Comparison of ENCODE assay signal across 19 cellular contexts in genomic region chr15:58465070-58465469, GRCh38. TPM values are rescaled to one million over a fixed set of nuclear protein-coding genes. Genes with fewer than 3 reads are reported as not detected.
DNase-seq lines count a peak whose midpoint lies in the region; ATAC-seq and TF ChIP-seq lines count a peak whose summit lies in the region.
"Had no signal": no experiment of that assay in that cellular context is flagged by ENCODE, and none has a peak within 500 bp of the region (broad histone marks: within the 10 kb centered on the region; RNA-seq: fewer than 3 reads in every experiment).

No MANE protein-coding gene starts in this region.

- peaks cover 90% of the 10 kb centered on the region for H3K4me1 Mint-ChIP-seq in stimulated activated naive CD8-positive, alpha-beta T cell treated with anti-CD3 and anti-CD28 coated beads, Interleukin-15, Interleukin-2, amounts not matched to agents 100 ng/mL and 50 ng/mL, for 24 hours (ENCODE audit: low read depth)
- peaks cover 94% of the 10 kb centered on the region for H3K4me1 Mint-ChIP-seq in stimulated activated naive CD8-positive, alpha-beta T cell treated with anti-CD3 and anti-CD28 coated beads, Interleukin-15, amount 100 ng/mL, for 72 hours

- TF ChIP-seq POLR2A in thyroid gland (IDR thresholded peaks at IDR 0.05): no peak

- H3K36me3 ChIP-seq in OCI-LY1 (ENCODE audit: insufficient read depth, low read length): no peaks in the 10 kb centered on the region
- H3K36me3 ChIP-seq in liver (ENCODE audit: control insufficient read depth in 4 of 4, insufficient read depth in 3 of 4, low read depth in 1 of 4, low read length in 3 of 4): no peaks in the 10 kb centered on the region
- no peaks in the 10 kb centered on the region for H3K36me3 ChIP-seq in thyroid gland
- H3K36me3 ChIP-seq: Peyer's patch, SJCRH30 had no signal

- DNase-seq in stimulated activated naive CD8-positive, alpha-beta T cell treated with anti-CD3 and anti-CD28 coated beads, Interleukin-15, amount 100 ng/mL, for 72 hours: no peak
- no peak for DNase-seq in thyroid gland
- DNase-seq in activated gamma-delta T cell treated with Interleukin-2 at 50 U/mL for 16 hours: no peak
- no peak for DNase-seq in GM10266 (ENCODE audit: extremely low spot score)
- no peak for DNase-seq in NCI-H226
- DNase-seq: NCI-H1092; NCI-H1436 treated with DMSO at 0.1 percent for 48 hours; NCI-H2029; NCI-H2227 treated with DMSO at 0.1 percent for 48 hours; NCI-H510A treated with DMSO at 0.1 percent for 48 hours; NCI-H748 treated with DMSO at 0.1 percent for 48 hours; NK-92 treated with Interleukin-12 subunit alpha and Interleukin-12 subunit beta, amount 100 ng/mL, for 24 hours; Peyer's patch; SJCRH30 had no signal

- H3K4me2 ChIP-seq in OCI-LY1 (ENCODE audit: low read length): no peak overlapping the region

- intact Hi-C loops in thyroid gland (cut with DNase I): no loop called here

- H2AFZ ChIP-seq in OCI-LY1 (ENCODE audit: low read length): no peak overlapping the region

- no peaks in the 10 kb centered on the region for H3F3A ChIP-seq in OCI-LY1 (ENCODE audit: insufficient read depth, low read length)

- H3K9me3 ChIP-seq in OCI-LY1 (ENCODE audit: low read length) (no peaks in the 10 kb centered on the region), liver (ENCODE audit: control insufficient read depth in 4 of 4, low read length in 3 of 4) (no peaks in the 10 kb centered on the region), thyroid gland (no peaks in the 10 kb centered on the region)
- H3K9me3 ChIP-seq: Peyer's patch, SJCRH30 had no signal

- no peak for TF ChIP-seq CTCF in OCI-LY1 (IDR thresholded peaks at IDR 0.05; ENCODE audit: low read length)
- no peak for TF ChIP-seq CTCF in liver (IDR thresholded peaks at IDR 0.05; ENCODE audit: low read depth, low read length, missing input control)
- TF ChIP-seq CTCF in thyroid gland (IDR thresholded peaks at IDR 0.05): no peak
- TF ChIP-seq CTCF in GM10266 (IDR thresholded peaks at IDR 0.05; ENCODE audit: control insufficient read depth, insufficient read depth, low read depth, missing control alignments): no peak

- H3K4me1 ChIP-seq in OCI-LY1 (ENCODE audit: insufficient read depth, low read length, severe bottlenecking): peaks cover 100% of the 10 kb centered on the region
- H3K4me1 ChIP-seq in liver (ENCODE audit: control insufficient read depth in 4 of 4, insufficient read depth in 4 of 4, low read length in 3 of 4): peaks cover 11 to 59% (median 38%) of the 10 kb centered on the region in 4 donors
- peaks cover 43 to 63% of the 10 kb centered on the region in 2 donors for H3K4me1 ChIP-seq in thyroid gland
- H3K4me1 ChIP-seq: Peyer's patch had no signal

- peak in 1 of 2 donors; percentile 19 for TF ChIP-seq RAD21 in liver (IDR thresholded peaks at IDR 0.05)

- peak overlapping the region; percentile 89 for H3K27ac Mint-ChIP-seq in stimulated activated naive CD8-positive, alpha-beta T cell treated with anti-CD3 and anti-CD28 coated beads, Interleukin-15, Interleukin-2, amounts not matched to agents 100 ng/mL and 50 ng/mL, for 24 hours
- H3K27ac Mint-ChIP-seq in stimulated activated naive CD8-positive, alpha-beta T cell treated with anti-CD3 and anti-CD28 coated beads, Interleukin-15, amount 100 ng/mL, for 72 hours: peak overlapping the region in 1 of 2 donors; percentile 17

- no peaks in the 10 kb centered on the region for H3K79me2 ChIP-seq in OCI-LY1 (ENCODE audit: insufficient read depth, low read length)

- no peak overlapping the region for H3K4me3 ChIP-seq in OCI-LY1 (ENCODE audit: low read depth, low read length, poor library complexity, severe bottlenecking)
- no peak overlapping the region for H3K4me3 ChIP-seq in liver (ENCODE audit: low read depth in 1 of 3, low read length in 3 of 3)
- no peak overlapping the region for H3K4me3 ChIP-seq in thyroid gland (replicated peaks in 1 of 3)
- H3K4me3 ChIP-seq: K562, Peyer's patch, SJCRH30 had no signal

- H3K27ac ChIP-seq in OCI-LY1 (ENCODE audit: low read depth, low read length, poor library complexity, severe bottlenecking) (peak overlapping the region; percentile 92), liver (ENCODE audit: low read depth in 1 of 2, low read length in 2 of 2) (peak overlapping the region; percentile 74 to 85), thyroid gland (peak overlapping the region in 2 of 3 donors; percentile 24 to 77)
- H3K27ac ChIP-seq: Peyer's patch, SJCRH30 had no signal

- no peak overlapping the region for H3K4me3 Mint-ChIP-seq in stimulated activated naive CD8-positive, alpha-beta T cell treated with anti-CD3 and anti-CD28 coated beads, Interleukin-15, Interleukin-2, amounts not matched to agents 100 ng/mL and 50 ng/mL, for 24 hours
- no peak overlapping the region for H3K4me3 Mint-ChIP-seq in stimulated activated naive CD8-positive, alpha-beta T cell treated with anti-CD3 and anti-CD28 coated beads, Interleukin-15, amount 100 ng/mL, for 72 hours

- no peaks in the 10 kb centered on the region for H3K27me3 Mint-ChIP-seq in stimulated activated naive CD8-positive, alpha-beta T cell treated with anti-CD3 and anti-CD28 coated beads, Interleukin-15, Interleukin-2, amounts not matched to agents 100 ng/mL and 50 ng/mL, for 24 hours
- no peaks in the 10 kb centered on the region for H3K27me3 Mint-ChIP-seq in stimulated activated naive CD8-positive, alpha-beta T cell treated with anti-CD3 and anti-CD28 coated beads, Interleukin-15, amount 100 ng/mL, for 72 hours

- H3K36me3 Mint-ChIP-seq in stimulated activated naive CD8-positive, alpha-beta T cell treated with anti-CD3 and anti-CD28 coated beads, Interleukin-15, Interleukin-2, amounts not matched to agents 100 ng/mL and 50 ng/mL, for 24 hours (ENCODE audit: low read depth): no peaks in the 10 kb centered on the region

- H3K9me3 Mint-ChIP-seq in stimulated activated naive CD8-positive, alpha-beta T cell treated with anti-CD3 and anti-CD28 coated beads, Interleukin-15, Interleukin-2, amounts not matched to agents 100 ng/mL and 50 ng/mL, for 24 hours: peaks cover 5% of the 10 kb centered on the region
- no peaks in the 10 kb centered on the region for H3K9me3 Mint-ChIP-seq in stimulated activated naive CD8-positive, alpha-beta T cell treated with anti-CD3 and anti-CD28 coated beads, Interleukin-15, amount 100 ng/mL, for 72 hours

- H3K9me2 ChIP-seq in OCI-LY1 (ENCODE audit: low read depth, low read length): no peaks in the 10 kb centered on the region

- no peaks in the 10 kb centered on the region for H3K27me3 ChIP-seq in OCI-LY1 (ENCODE audit: insufficient read depth, low read length)
- no peaks in the 10 kb centered on the region for H3K27me3 ChIP-seq in liver (ENCODE audit: control insufficient read depth in 4 of 4, insufficient read depth in 4 of 4, low read length in 3 of 4)
- H3K27me3 ChIP-seq in thyroid gland: no peaks in the 10 kb centered on the region
- H3K27me3 ChIP-seq: Peyer's patch, SJCRH30 had no signal

- no peaks in the 10 kb centered on the region for H4K20me1 ChIP-seq in OCI-LY1 (ENCODE audit: insufficient read depth, low read length)

- H3K9ac ChIP-seq in OCI-LY1 (ENCODE audit: low read length) (peak overlapping the region; percentile 27), liver (ENCODE audit: low read depth in 1 of 2, low read length in 2 of 2) (no peak overlapping the region)

- no peak for ATAC-seq in stimulated activated naive CD8-positive, alpha-beta T cell treated with anti-CD3 and anti-CD28 coated beads, Interleukin-15, amount 100 ng/mL, for 72 hours
- ATAC-seq: K562 had no signal

TF ChIP-seq in liver, 16 proteins besides CTCF, POLR2A, EP300 and RAD21 (continues in another document):
- TF ChIP-seq TAF1 (conservative IDR thresholded peaks at IDR 0.05) (no peak), NR2F2 (IDR thresholded peaks at IDR 0.05) (no peak), HNF4G (IDR thresholded peaks at IDR 0.05) (peak; percentile 21), REST (IDR thresholded peaks at IDR 0.05) (no peak), YY1 (IDR thresholded peaks at IDR 0.05) (no peak), EGR1 (IDR thresholded peaks at IDR 0.05; ENCODE audit: low read depth in 2 of 2) (no peak), JUND (IDR thresholded peaks at IDR 0.05) (no peak), HNF4A (conservative IDR thresholded peaks at IDR 0.05) (peak; percentile 54 to 75), MAX (IDR thresholded peaks at IDR 0.05) (no peak)

RNA-seq across cellular contexts. Expression of gene LIPC, which starts 33.3 kb away (rescaled TPM):
- 100 to 1,000 TPM; 136 to 268 TPM for total RNA-seq in liver
- polyA plus RNA-seq in liver: 100 to 1,000 TPM in 1 of 2 donors, 10 to 100 TPM in 1; 60.1 to 126 TPM
- 1 to 10 TPM in 3 of 4 donors, under 1 TPM in 1; 0.81 to 4.6 (median 1.8) TPM for total RNA-seq in thyroid gland
- total RNA-seq: H1 had no signal
- polyA plus RNA-seq: H1 had no signal

Comparison
In these comparisons a context has a peak if more than half of its experiments do, and no peak if none do; other contexts are left out.
1. RNA of gene LIPC, which starts 33.3 kb away (total RNA-seq): 136 to 268 TPM in liver; 0.81 to 4.6 TPM in thyroid gland; every median in the first group is over 10 times any median in the second.
2. Peak in every context shown above with its lines, with median percentiles within 50 percentile points of each other: H3K27ac ChIP-seq.